Comparison of ENCODE assay signal across 8 cellular contexts in genomic region chr17:27332052-27332403, GRCh38. TPM values are rescaled to one million over a fixed set of nuclear protein-coding genes. Genes with fewer than 3 reads are reported as not detected.
DNase-seq lines count a peak whose midpoint lies in the region; ATAC-seq, FAIRE-seq and TF ChIP-seq lines count a peak whose summit lies in the region.

No MANE protein-coding gene starts in this region.

- no peak overlapping the region for H4K8ac ChIP-seq in H9 (replicated peaks; ENCODE audit: insufficient read length, low read depth, low read length)

- no peak overlapping the region for H3K9ac ChIP-seq in H9 (ENCODE audit: extremely low read depth, insufficient read length, low read length)

- no peak overlapping the region for H3K18ac ChIP-seq in H9 (ENCODE audit: insufficient read length, low read depth, low read length)

- H3K4me1 ChIP-seq in H9 (ENCODE audit: insufficient read depth, low read length), result no peaks in the 10 kb centered on the region; the same call in 1 of the 2 replicates
- H3K4me1 ChIP-seq in foreskin keratinocyte, result peaks cover 10% of the 10 kb centered on the region
- peaks cover 0 to 20% (median 19%) of the 10 kb centered on the region in 4 donors for H3K4me1 ChIP-seq in sigmoid colon

- no peak overlapping the region for H3K4me3 ChIP-seq in sigmoid colon

- DNase-seq in H9 (no peak), foreskin keratinocyte (no peak), sigmoid colon (no peak), frontal cortex (ENCODE audit: low spot score in 2 of 2) (no peak), 8988T (no peak), germinal center (ENCODE audit: low spot score) (no peak), ACHN (no peak)

- H3K79me2 ChIP-seq in H9 (ENCODE audit: insufficient read depth, low read length), result no peaks in the 10 kb centered on the region

- H4K20me1 ChIP-seq in H9 (ENCODE audit: control insufficient read depth, insufficient read depth, insufficient read length), result no peaks in the 10 kb centered on the region

- H3K14ac ChIP-seq in H9 (ENCODE audit: insufficient read depth, low read length), result no peak overlapping the region

- H2BK12ac ChIP-seq in H9 (ENCODE audit: insufficient read length, low read depth, low read length), result no peak overlapping the region

- H3T11ph ChIP-seq in H9 (ENCODE audit: low read length), result no peak overlapping the region

- no peak for FAIRE-seq in frontal cortex (lab: Jason Lieb, UNC)

- no peak overlapping the region for H3K4ac ChIP-seq in H9 (ENCODE audit: low read depth, low read length)

- H2BK120ac ChIP-seq in H9 (ENCODE audit: low read depth, low read length, poor library complexity, severe bottlenecking), result no peak overlapping the region

- H3K9me3 Mint-ChIP-seq in H9, result no peaks in the 10 kb centered on the region

- H4K91ac ChIP-seq in H9 (ENCODE audit: insufficient read length, low read depth, low read length), result no peak overlapping the region

- no peaks in the 10 kb centered on the region for H3K36me3 Mint-ChIP-seq in H9 (ENCODE audit: insufficient read depth in 1 of 3, low read depth in 3 of 3)

- H3K27ac Mint-ChIP-seq in H9, result peak overlapping the region in 1 of 3 experiments; percentile 44; a peak in 1 of 7 replicates

- H3K27ac ChIP-seq in H9 (ENCODE audit: insufficient read length, low read depth, low read length), result no peak overlapping the region
- H3K27ac ChIP-seq in foreskin keratinocyte, result peak overlapping the region; percentile 6
- peak overlapping the region; percentile 88 to 93 (median 91) for H3K27ac ChIP-seq in sigmoid colon

- TF ChIP-seq CTCF in H9 (conservative IDR thresholded peaks at IDR 0.05) (no peak), foreskin keratinocyte (conservative IDR thresholded peaks at IDR 0.05) (no peak), sigmoid colon (IDR thresholded peaks at IDR 0.05) (no peak)

- ATAC-seq in SK-N-SH treated with all-trans-retinoic acid at 6 μM for 48 hours (peak; percentile 4), foreskin keratinocyte (no peak)

- H3K4me3 Mint-ChIP-seq in H9, result peak overlapping the region; percentile 54 to 74

- peaks cover 39 to 40% of the 10 kb centered on the region in 2 experiments for H3K4me1 Mint-ChIP-seq in H9

- no peaks in the 10 kb centered on the region for H3K36me3 ChIP-seq in sigmoid colon

- no peak overlapping the region for H2AFZ ChIP-seq in H9 (ENCODE audit: low read length)

- H2BK5ac ChIP-seq in H9 (ENCODE audit: insufficient read length, low read length), result no peak overlapping the region

- peaks cover 3% of the 10 kb centered on the region for H3K23me2 ChIP-seq in H9 (ENCODE audit: insufficient read length, low read depth, low read length, poor library complexity, severe bottlenecking)

- H2AK5ac ChIP-seq in H9 (ENCODE audit: insufficient read length, low read length), result no peak overlapping the region

- in situ Hi-C loops in ACHN (cut with HindIII; ENCODE audit: low pct_ligation_motif_present, low pct_unique_long_range_greater_than_20kb, low sequenced_read_pairs), result loop anchor here (25.0 kb wide), 2 partner anchors 95 to 230 kb away; no protein-coding TSS in a partner anchor

- H3K27me3 ChIP-seq in H9 (ENCODE audit: insufficient read depth, low read length) (no peaks in the 10 kb centered on the region), foreskin keratinocyte (no peaks in the 10 kb centered on the region), sigmoid colon (no peaks in the 10 kb centered on the region)

- no peak overlapping the region for H3K4me2 ChIP-seq in H9 (ENCODE audit: insufficient read depth, insufficient read length, low read length)

- no peak overlapping the region for H4K5ac ChIP-seq in H9 (ENCODE audit: insufficient read length, low read depth, low read length)

- intact Hi-C loops in sigmoid colon (cut with DNase I), result no loop called here

- H3K9me3 ChIP-seq in H9 (ENCODE audit: control insufficient read depth, low read depth, low read length) (no peaks in the 10 kb centered on the region), sigmoid colon (no peaks in the 10 kb centered on the region)

- no peak for TF ChIP-seq EP300 in sigmoid colon (IDR thresholded peaks at IDR 0.05)

- H3K23ac ChIP-seq in H9 (ENCODE audit: insufficient read length, low read depth, low read length), result no peak overlapping the region

- H2BK15ac ChIP-seq in H9 (ENCODE audit: low read depth, low read length), result no peak overlapping the region

- peaks cover 2% of the 10 kb centered on the region for H3K27me3 Mint-ChIP-seq in H9 (ENCODE audit: low read depth)

- no peak overlapping the region for H3K56ac ChIP-seq in H9 (ENCODE audit: insufficient read length, low read depth, low read length)

- H3K79me1 ChIP-seq in H9 (ENCODE audit: insufficient read depth, low read depth, low read length, poor library complexity, severe bottlenecking), result no peaks in the 10 kb centered on the region

- TF ChIP-seq POLR2A in sigmoid colon (IDR thresholded peaks at IDR 0.05), result no peak

- no peak overlapping the region for H2BK20ac ChIP-seq in H9 (ENCODE audit: low read depth, low read length, poor library complexity, severe bottlenecking)

- no CpG with 5 or more reads among the region's 3 CpGs for WGBS in H9 (ENCODE audit: extremely low coverage, insufficient read length, low lambda C conversion rate)
- 74 to 78% methylated on average over 3 of the region's 3 CpGs for WGBS in sigmoid colon, 2 donors

TF ChIP-seq in SK-N-SH treated with all-trans-retinoic acid at 6 μM for 48 hours, 23 proteins besides CTCF, POLR2A, EP300 and RAD21 (continues in another document):
- TF ChIP-seq ZNF8 (CRISPR knock-in tag; IDR thresholded peaks at IDR 0.05) (no peak), PPARA (CRISPR knock-in tag; IDR thresholded peaks at IDR 0.05; ENCODE audit: borderline replicate concordance) (no peak), ZFP3 (CRISPR knock-in tag; IDR thresholded peaks at IDR 0.05) (no peak), POU6F1 (CRISPR knock-in tag; IDR thresholded peaks at IDR 0.05; ENCODE audit: borderline replicate concordance, low read depth) (no peak), PATZ1 (CRISPR knock-in tag; IDR thresholded peaks at IDR 0.05; ENCODE audit: borderline replicate concordance) (no peak), ISL1 (CRISPR knock-in tag; IDR thresholded peaks at IDR 0.05) (no peak), TSHZ2 (CRISPR knock-in tag; IDR thresholded peaks at IDR 0.05) (no peak), ZFP30 (CRISPR knock-in tag; IDR thresholded peaks at IDR 0.05) (no peak), CSDC2 (CRISPR knock-in tag; IDR thresholded peaks at IDR 0.05) (no peak), TCF4 (CRISPR knock-in tag; IDR thresholded peaks at IDR 0.05; ENCODE audit: borderline replicate concordance) (no peak), OSR1 (CRISPR knock-in tag; IDR thresholded peaks at IDR 0.05) (no peak)

RNA-seq across cellular contexts. Expression of gene WSB1, which starts 38.1 kb away (rescaled TPM):
- total RNA-seq in H9 (2021), result 173 and 187 TPM in 2 replicates
- total RNA-seq in foreskin keratinocyte, result 41.5 and 44.3 TPM in 2 replicates
- polyA plus RNA-seq in foreskin keratinocyte, result 11.6 and 14.1 TPM in 2 replicates
- 100 to 1,000 TPM; 111 to 240 (median 188) TPM for total RNA-seq in sigmoid colon
- 10 to 100 TPM; 23.4 to 65.2 (median 26.4) TPM for polyA plus RNA-seq in sigmoid colon
- 187 TPM for total RNA-seq in frontal cortex
